25 cellular contexts compared by ENCODE assay signal in genomic region chr15:49888727-49889126, GRCh38.
"Had no signal": no experiment of that assay in that cellular context is flagged by ENCODE, and none has a peak within 500 bp of the region (broad histone marks: within the 10 kb centered on the region; RNA-seq: fewer than 3 reads in every experiment).

No MANE protein-coding gene starts in this region.

- H3K4me3 ChIP-seq: hepatocyte, left ventricle myocardium inferior, lung, ovary, smooth muscle cell, thoracic aorta had no signal

- H3K9me3 ChIP-seq: left ventricle myocardium inferior, neutrophil, ovary, thoracic aorta had no signal

- H3K27ac ChIP-seq: left ventricle myocardium inferior, neutrophil had no signal

- H3K27ac Mint-ChIP-seq: activated B cell treated with CpG ODN at 0.5 μM for 24 hours; activated CD8-positive, alpha-beta T cell treated with anti-CD3 and anti-CD28 coated beads for 36 hours; activated naive CD4-positive, alpha-beta T cell treated with anti-CD3 and anti-CD28 coated beads, Interleukin-2, amount 50 U/mL, for 24 hours; activated T-helper 2 cell treated with anti-CD3 and anti-CD28 coated beads, Interferon-gamma antibody, Interleukin-2, Interleukin-4, amounts not matched to agents 10 μg/mL and 5 μg/mL and 100 μg/mL, durations not matched to agents 14 hours and 24 hours and 36 hours; nephron progenitor cell; progenitor cell of endocrine pancreas; stimulated activated naive B cell treated with anti-CD40 and anti-IgM and Interleukin-4, amounts not matched to agents 10 μg/mL and 1 μg/mL and 100 μg/mL, for 72 hours; T-helper 2 cell treated with Interferon-gamma antibody and Interleukin-4, amounts not matched to agents 5 μg/mL and 100 μg/mL, for 36 hours had no signal

- H3K9me3 Mint-ChIP-seq: activated B cell treated with CpG ODN at 0.5 μM for 24 hours; activated CD8-positive, alpha-beta T cell treated with anti-CD3 and anti-CD28 coated beads for 36 hours; activated naive CD4-positive, alpha-beta T cell treated with anti-CD3 and anti-CD28 coated beads, Interleukin-2, amount 50 U/mL, for 24 hours; activated T-helper 2 cell treated with anti-CD3 and anti-CD28 coated beads, Interferon-gamma antibody, Interleukin-2, Interleukin-4, amounts not matched to agents 10 μg/mL and 5 μg/mL and 100 μg/mL, durations not matched to agents 14 hours and 24 hours and 36 hours; nephron progenitor cell; T-helper 2 cell treated with Interferon-gamma antibody and Interleukin-4, amounts not matched to agents 5 μg/mL and 100 μg/mL, for 36 hours had no signal

- H3K36me3 ChIP-seq: left ventricle myocardium inferior, ovary, thoracic aorta had no signal

- H3K79me2 ChIP-seq: hepatocyte had no signal

- H3K4me1 Mint-ChIP-seq: activated B cell treated with CpG ODN at 0.5 μM for 24 hours; activated naive CD4-positive, alpha-beta T cell treated with anti-CD3 and anti-CD28 coated beads, Interleukin-2, amount 50 U/mL, for 24 hours; nephron progenitor cell; stimulated activated naive B cell treated with anti-CD40 and anti-IgM and Interleukin-4, amounts not matched to agents 10 μg/mL and 1 μg/mL and 100 μg/mL, for 72 hours had no signal

- H3K36me3 Mint-ChIP-seq: activated naive CD4-positive, alpha-beta T cell treated with anti-CD3 and anti-CD28 coated beads, Interleukin-2, amount 50 U/mL, for 24 hours; stimulated activated naive B cell treated with anti-CD40 and anti-IgM and Interleukin-4, amounts not matched to agents 10 μg/mL and 1 μg/mL and 100 μg/mL, for 72 hours had no signal

- H3K27me3 ChIP-seq: hepatocyte, neutrophil, ovary had no signal

- H3K4me1 ChIP-seq: left ventricle myocardium inferior had no signal

- DNase-seq: activated B cell treated with CpG ODN at 0.5 μM for 24 hours; activated CD4-positive, alpha-beta T cell treated with anti-CD3 and anti-CD28 coated beads, Interleukin-2, amount 50 U/mL, for 1 hour; activated CD8-positive, alpha-beta T cell treated with anti-CD3 and anti-CD28 coated beads for 36 hours; activated T-cell treated with anti-CD3 and anti-CD28 coated beads, Interleukin-2, amount 50 U/mL, for 48 hours; effector CD8-positive, alpha-beta T cell; foreskin melanocyte; islet precursor cell; left ventricle myocardium inferior; nephron progenitor cell; ovary; retina; stimulated activated CD4-positive, alpha-beta T cell treated with anti-CD3 and anti-CD28 coated beads, Interleukin-1b, Interleukin-23, amount 100 ng/mL, for 48 hours; stimulated activated CD4-positive, alpha-beta T cell treated with anti-CD3 and anti-CD28 coated beads, Interleukin-4, amount 100 ng/mL, for 4 hours; stimulated activated naive B cell treated with anti-CD40 and anti-IgM and Interleukin-4, amounts not matched to agents 10 μg/mL and 1 μg/mL and 100 μg/mL, for 72 hours; T-helper 1 cell; trophoblast cell had no signal

- H3K4me2 ChIP-seq: hepatocyte had no signal

- H3K4me3 Mint-ChIP-seq: activated B cell treated with CpG ODN at 0.5 μM for 24 hours; activated CD8-positive, alpha-beta T cell treated with anti-CD3 and anti-CD28 coated beads for 36 hours; activated naive CD4-positive, alpha-beta T cell treated with anti-CD3 and anti-CD28 coated beads, Interleukin-2, amount 50 U/mL, for 24 hours; nephron progenitor cell; stimulated activated naive B cell treated with anti-CD40 and anti-IgM and Interleukin-4, amounts not matched to agents 10 μg/mL and 1 μg/mL and 100 μg/mL, for 72 hours; T-helper 2 cell treated with Interferon-gamma antibody and Interleukin-4, amounts not matched to agents 5 μg/mL and 100 μg/mL, for 36 hours had no signal

- H3K27me3 Mint-ChIP-seq: activated B cell treated with CpG ODN at 0.5 μM for 24 hours; activated CD8-positive, alpha-beta T cell treated with anti-CD3 and anti-CD28 coated beads for 36 hours; progenitor cell of endocrine pancreas; stimulated activated naive B cell treated with anti-CD40 and anti-IgM and Interleukin-4, amounts not matched to agents 10 μg/mL and 1 μg/mL and 100 μg/mL, for 72 hours had no signal

- H2AFZ ChIP-seq: hepatocyte had no signal
